ENCODE assay signal across 26 cellular contexts in genomic region chr4:73970945-73971344, GRCh38.
"Had no signal": no experiment of that assay in that cellular context is flagged by ENCODE, and none has a peak within 500 bp of the region (broad histone marks: within the 10 kb centered on the region; RNA-seq: fewer than 3 reads in every experiment).

No MANE protein-coding gene starts in this region.

- H3K9me3 ChIP-seq: testis, thyroid gland, uterus, vagina had no signal

- DNase-seq: stimulated activated CD4-positive, alpha-beta T cell treated with anti-CD3 and anti-CD28 coated beads, Interleukin-2, amount 100 ng/mL, for 48 hours; stimulated activated CD4-positive, alpha-beta T cell treated with anti-CD3 and anti-CD28 coated beads, Interleukin-4, amount 100 ng/mL, for 1 hour; stimulated activated CD4-positive, alpha-beta T cell treated with anti-CD3 and anti-CD28 coated beads, Interleukin-4, amount 100 ng/mL, for 24 hours; stimulated activated CD4-positive, alpha-beta T cell treated with anti-CD3 and anti-CD28 coated beads, Interleukin-4, amount 100 ng/mL, for 4 hours; stimulated activated CD8-positive, alpha-beta memory T cell treated with anti-CD3 and anti-CD28 coated beads, Interleukin-4, amount 100 ng/mL, for 48 hours; stimulated activated naive B cell treated with anti-CD40 and anti-IgM and Interleukin-4, amounts not matched to agents 10 μg/mL and 1 μg/mL and 100 μg/mL, for 72 hours; stimulated activated naive CD4-positive, alpha-beta T cell; stimulated activated naive CD4-positive, alpha-beta T cell treated with Interleukin-2 at 50 U/mL for 16 hours; stimulated activated naive CD8-positive, alpha-beta T cell treated with anti-CD3 and anti-CD28 coated beads, Interleukin-15, amount 100 ng/mL, for 72 hours; stimulated activated naive CD8-positive, alpha-beta T cell treated with anti-CD3 and anti-CD28 coated beads, Interleukin-15, Interleukin-2, amounts not matched to agents 100 U/mL and 50 U/mL, for 24 hours; stomach; substantia nigra; testis; thyroid gland; tibial artery; transverse colon; trophoblast cell; upper lobe of left lung; upper lobe of right lung; uterus had no signal

- ATAC-seq: stimulated activated effector memory CD8-positive, alpha-beta T cell treated with anti-CD3 and anti-CD28 coated beads, Interleukin-12 subunit alpha, Interleukin-12 subunit beta, amount 100 ng/mL, for 72 hours; stimulated activated memory B cell treated with anti-CD40 and anti-IgM and Interleukin-4, amounts not matched to agents 10 μg/mL and 1 μg/mL and 100 μg/mL, for 72 hours; stimulated activated naive B cell treated with anti-CD40 and anti-IgM and Interleukin-4, amounts not matched to agents 10 μg/mL and 1 μg/mL and 100 μg/mL, for 72 hours; stimulated activated naive CD8-positive, alpha-beta T cell treated with anti-CD3 and anti-CD28 coated beads, Interleukin-15, amount 100 ng/mL, for 72 hours; stimulated activated naive CD8-positive, alpha-beta T cell treated with anti-CD3 and anti-CD28 coated beads, Interleukin-15, Interleukin-2, amounts not matched to agents 100 U/mL and 50 U/mL, for 24 hours; upper lobe of right lung had no signal

- H3K27me3 ChIP-seq: stomach, testis, thyroid gland, tibial artery, tibial nerve, transverse colon, upper lobe of left lung, upper lobe of right lung, uterus, vagina had no signal

- H3K4me3 ChIP-seq: stomach, suprapubic skin, testis, thoracic aorta, thyroid gland, tibial artery, tibial nerve, transverse colon, upper lobe of left lung, upper lobe of right lung, uterus, vagina had no signal

- H3K27ac ChIP-seq: stomach, suprapubic skin, testis, thoracic aorta, thyroid gland, tibial artery, tibial nerve, transverse colon, upper lobe of left lung, upper lobe of right lung, uterus, vagina had no signal

- H3K36me3 ChIP-seq: stomach, suprapubic skin, thoracic aorta, thyroid gland, tibial artery, tibial nerve, transverse colon, upper lobe of left lung, upper lobe of right lung, uterus, vagina had no signal

- H3K4me1 ChIP-seq: stomach, suprapubic skin, testis, thyroid gland, tibial artery, tibial nerve, transverse colon, upper lobe of left lung, upper lobe of right lung, uterus, vagina had no signal
